1 cellular context compared by ENCODE assay signal in genomic region chr19:18160792-18161690, GRCh38.
A peak's percentile ranks its signal among the peaks of the same experiment; 100 is the strongest.
TF ChIP-seq lines count a peak whose summit lies in the region.

No MANE protein-coding gene starts in this region.

TF ChIP-seq in HepG2, 621 proteins besides CTCF, POLR2A, EP300 and RAD21 (continued from another document):
- TF ChIP-seq, protein P1, sequence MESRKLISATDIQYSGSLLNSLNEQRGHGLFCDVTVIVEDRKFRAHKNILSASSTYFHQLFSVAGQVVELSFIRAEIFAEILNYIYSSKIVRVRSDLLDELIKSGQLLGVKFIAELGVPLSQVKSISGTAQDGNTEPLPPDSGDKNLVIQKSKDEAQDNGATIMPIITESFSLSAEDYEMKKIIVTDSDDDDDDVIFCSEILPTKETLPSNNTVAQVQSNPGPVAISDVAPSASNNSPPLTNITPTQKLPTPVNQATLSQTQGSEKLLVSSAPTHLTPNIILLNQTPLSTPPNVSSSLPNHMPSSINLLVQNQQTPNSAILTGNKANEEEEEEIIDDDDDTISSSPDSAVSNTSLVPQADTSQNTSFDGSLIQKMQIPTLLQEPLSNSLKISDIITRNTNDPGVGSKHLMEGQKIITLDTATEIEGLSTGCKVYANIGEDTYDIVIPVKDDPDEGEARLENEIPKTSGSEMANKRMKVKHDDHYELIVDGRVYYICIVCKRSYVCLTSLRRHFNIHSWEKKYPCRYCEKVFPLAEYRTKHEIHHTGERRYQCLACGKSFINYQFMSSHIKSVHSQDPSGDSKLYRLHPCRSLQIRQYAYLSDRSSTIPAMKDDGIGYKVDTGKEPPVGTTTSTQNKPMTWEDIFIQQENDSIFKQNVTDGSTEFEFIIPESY (CRISPR knock-in tag; IDR thresholded peaks at IDR 0.05): peak; percentile 87
- TF ChIP-seq, protein P2, sequence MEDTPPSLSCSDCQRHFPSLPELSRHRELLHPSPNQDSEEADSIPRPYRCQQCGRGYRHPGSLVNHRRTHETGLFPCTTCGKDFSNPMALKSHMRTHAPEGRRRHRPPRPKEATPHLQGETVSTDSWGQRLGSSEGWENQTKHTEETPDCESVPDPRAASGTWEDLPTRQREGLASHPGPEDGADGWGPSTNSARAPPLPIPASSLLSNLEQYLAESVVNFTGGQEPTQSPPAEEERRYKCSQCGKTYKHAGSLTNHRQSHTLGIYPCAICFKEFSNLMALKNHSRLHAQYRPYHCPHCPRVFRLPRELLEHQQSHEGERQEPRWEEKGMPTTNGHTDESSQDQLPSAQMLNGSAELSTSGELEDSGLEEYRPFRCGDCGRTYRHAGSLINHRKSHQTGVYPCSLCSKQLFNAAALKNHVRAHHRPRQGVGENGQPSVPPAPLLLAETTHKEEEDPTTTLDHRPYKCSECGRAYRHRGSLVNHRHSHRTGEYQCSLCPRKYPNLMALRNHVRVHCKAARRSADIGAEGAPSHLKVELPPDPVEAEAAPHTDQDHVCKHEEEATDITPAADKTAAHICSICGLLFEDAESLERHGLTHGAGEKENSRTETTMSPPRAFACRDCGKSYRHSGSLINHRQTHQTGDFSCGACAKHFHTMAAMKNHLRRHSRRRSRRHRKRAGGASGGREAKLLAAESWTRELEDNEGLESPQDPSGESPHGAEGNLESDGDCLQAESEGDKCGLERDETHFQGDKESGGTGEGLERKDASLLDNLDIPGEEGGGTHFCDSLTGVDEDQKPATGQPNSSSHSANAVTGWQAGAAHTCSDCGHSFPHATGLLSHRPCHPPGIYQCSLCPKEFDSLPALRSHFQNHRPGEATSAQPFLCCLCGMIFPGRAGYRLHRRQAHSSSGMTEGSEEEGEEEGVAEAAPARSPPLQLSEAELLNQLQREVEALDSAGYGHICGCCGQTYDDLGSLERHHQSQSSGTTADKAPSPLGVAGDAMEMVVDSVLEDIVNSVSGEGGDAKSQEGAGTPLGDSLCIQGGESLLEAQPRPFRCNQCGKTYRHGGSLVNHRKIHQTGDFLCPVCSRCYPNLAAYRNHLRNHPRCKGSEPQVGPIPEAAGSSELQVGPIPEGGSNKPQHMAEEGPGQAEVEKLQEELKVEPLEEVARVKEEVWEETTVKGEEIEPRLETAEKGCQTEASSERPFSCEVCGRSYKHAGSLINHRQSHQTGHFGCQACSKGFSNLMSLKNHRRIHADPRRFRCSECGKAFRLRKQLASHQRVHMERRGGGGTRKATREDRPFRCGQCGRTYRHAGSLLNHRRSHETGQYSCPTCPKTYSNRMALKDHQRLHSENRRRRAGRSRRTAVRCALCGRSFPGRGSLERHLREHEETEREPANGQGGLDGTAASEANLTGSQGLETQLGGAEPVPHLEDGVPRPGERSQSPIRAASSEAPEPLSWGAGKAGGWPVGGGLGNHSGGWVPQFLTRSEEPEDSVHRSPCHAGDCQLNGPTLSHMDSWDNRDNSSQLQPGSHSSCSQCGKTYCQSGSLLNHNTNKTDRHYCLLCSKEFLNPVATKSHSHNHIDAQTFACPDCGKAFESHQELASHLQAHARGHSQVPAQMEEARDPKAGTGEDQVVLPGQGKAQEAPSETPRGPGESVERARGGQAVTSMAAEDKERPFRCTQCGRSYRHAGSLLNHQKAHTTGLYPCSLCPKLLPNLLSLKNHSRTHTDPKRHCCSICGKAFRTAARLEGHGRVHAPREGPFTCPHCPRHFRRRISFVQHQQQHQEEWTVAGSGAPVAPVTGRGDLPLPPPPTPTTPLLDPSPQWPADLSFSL (CRISPR knock-in tag; IDR thresholded peaks at IDR 0.05): no peak
- TF ChIP-seq, protein P3, sequence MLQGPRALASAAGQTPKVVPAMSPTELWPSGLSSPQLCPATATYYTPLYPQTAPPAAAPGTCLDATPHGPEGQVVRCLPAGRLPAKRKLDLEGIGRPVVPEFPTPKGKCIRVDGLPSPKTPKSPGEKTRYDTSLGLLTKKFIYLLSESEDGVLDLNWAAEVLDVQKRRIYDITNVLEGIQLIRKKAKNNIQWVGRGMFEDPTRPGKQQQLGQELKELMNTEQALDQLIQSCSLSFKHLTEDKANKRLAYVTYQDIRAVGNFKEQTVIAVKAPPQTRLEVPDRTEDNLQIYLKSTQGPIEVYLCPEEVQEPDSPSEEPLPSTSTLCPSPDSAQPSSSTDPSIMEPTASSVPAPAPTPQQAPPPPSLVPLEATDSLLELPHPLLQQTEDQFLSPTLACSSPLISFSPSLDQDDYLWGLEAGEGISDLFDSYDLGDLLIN (CRISPR knock-in tag; IDR thresholded peaks at IDR 0.05; ENCODE audit: borderline replicate concordance): no peak
- TF ChIP-seq, protein P4, sequence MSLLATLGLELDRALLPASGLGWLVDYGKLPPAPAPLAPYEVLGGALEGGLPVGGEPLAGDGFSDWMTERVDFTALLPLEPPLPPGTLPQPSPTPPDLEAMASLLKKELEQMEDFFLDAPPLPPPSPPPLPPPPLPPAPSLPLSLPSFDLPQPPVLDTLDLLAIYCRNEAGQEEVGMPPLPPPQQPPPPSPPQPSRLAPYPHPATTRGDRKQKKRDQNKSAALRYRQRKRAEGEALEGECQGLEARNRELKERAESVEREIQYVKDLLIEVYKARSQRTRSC (CRISPR knock-in tag; IDR thresholded peaks at IDR 0.05; ENCODE audit: low read depth): no peak
- TF ChIP-seq ATRX (CRISPR knock-in tag; IDR thresholded peaks at IDR 0.05; ENCODE audit: borderline replicate concordance) (no peak), ZFY (CRISPR knock-in tag; IDR thresholded peaks at IDR 0.05) (peak; percentile 50; the same call in 1 of the 2 replicates), ZSCAN22 (CRISPR knock-in tag; IDR thresholded peaks at IDR 0.05) (no peak), ZNF326 (CRISPR knock-in tag; IDR thresholded peaks at IDR 0.05; ENCODE audit: borderline replicate concordance) (no peak), ZNF687 (CRISPR knock-in tag; IDR thresholded peaks at IDR 0.05) (0 out of 2 replicates have a peak, but pooled peaks have one; percentile 37), MED8 (CRISPR knock-in tag; IDR thresholded peaks at IDR 0.05; ENCODE audit: insufficient replicate concordance) (no peak), ATF7-NPFF (CRISPR knock-in tag; IDR thresholded peaks at IDR 0.05; ENCODE audit: low read depth) (no peak; the same call in 1 of the 2 replicates), ZNF589 (CRISPR knock-in tag; conservative IDR thresholded peaks at IDR 0.05) (no peak), RARA (CRISPR knock-in tag; IDR thresholded peaks at IDR 0.05) (no peak), ZNF776 (CRISPR knock-in tag; IDR thresholded peaks at IDR 0.05) (0 out of 2 replicates have a peak, but pooled peaks have one; percentile 32), SP4 (CRISPR knock-in tag; IDR thresholded peaks at IDR 0.05) (peak; percentile 43; the same call in 1 of the 2 replicates), TAF15 (IDR thresholded peaks at IDR 0.05; ENCODE audit: low read depth, low read length, poor library complexity, severe bottlenecking) (no peak), MYC (CRISPR knock-in tag; IDR thresholded peaks at IDR 0.05; ENCODE audit: borderline replicate concordance) (0 out of 2 replicates have a peak, but pooled peaks have one; percentile 18), SAFB2 (CRISPR knock-in tag; IDR thresholded peaks at IDR 0.05; ENCODE audit: borderline replicate concordance, low read depth) (no peak), ZIK1 (CRISPR knock-in tag; IDR thresholded peaks at IDR 0.05; ENCODE audit: borderline replicate concordance, low read depth) (no peak), BRCA1 (CRISPR knock-in tag; IDR thresholded peaks at IDR 0.05) (no peak), PCBP1 (IDR thresholded peaks at IDR 0.05; ENCODE audit: borderline replicate concordance, low read depth, low read length) (0 out of 2 replicates have a peak, but pooled peaks have one; percentile 44), ZBED4 (CRISPR knock-in tag; IDR thresholded peaks at IDR 0.05; ENCODE audit: borderline replicate concordance) (peak; percentile 82; the same call in 1 of the 2 replicates), CHD4 (IDR thresholded peaks at IDR 0.05; ENCODE audit: borderline replicate concordance, low read length) (no peak), REPIN1 (CRISPR knock-in tag; IDR thresholded peaks at IDR 0.05; ENCODE audit: borderline replicate concordance, low read depth) (no peak), NPAS2 (CRISPR knock-in tag; IDR thresholded peaks at IDR 0.05; ENCODE audit: borderline replicate concordance) (no peak), ZMYM3 (CRISPR knock-in tag; IDR thresholded peaks at IDR 0.05) (no peak), ZBTB46 (CRISPR knock-in tag; IDR thresholded peaks at IDR 0.05; ENCODE audit: borderline replicate concordance) (no peak), NR0B2 (CRISPR knock-in tag; IDR thresholded peaks at IDR 0.05) (no peak)
- TF ChIP-seq, protein P5, sequence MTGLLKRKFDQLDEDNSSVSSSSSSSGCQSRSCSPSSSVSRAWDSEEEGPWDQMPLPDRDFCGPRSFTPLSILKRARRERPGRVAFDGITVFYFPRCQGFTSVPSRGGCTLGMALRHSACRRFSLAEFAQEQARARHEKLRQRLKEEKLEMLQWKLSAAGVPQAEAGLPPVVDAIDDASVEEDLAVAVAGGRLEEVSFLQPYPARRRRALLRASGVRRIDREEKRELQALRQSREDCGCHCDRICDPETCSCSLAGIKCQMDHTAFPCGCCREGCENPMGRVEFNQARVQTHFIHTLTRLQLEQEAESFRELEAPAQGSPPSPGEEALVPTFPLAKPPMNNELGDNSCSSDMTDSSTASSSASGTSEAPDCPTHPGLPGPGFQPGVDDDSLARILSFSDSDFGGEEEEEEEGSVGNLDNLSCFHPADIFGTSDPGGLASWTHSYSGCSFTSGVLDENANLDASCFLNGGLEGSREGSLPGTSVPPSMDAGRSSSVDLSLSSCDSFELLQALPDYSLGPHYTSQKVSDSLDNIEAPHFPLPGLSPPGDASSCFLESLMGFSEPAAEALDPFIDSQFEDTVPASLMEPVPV (CRISPR knock-in tag; IDR thresholded peaks at IDR 0.05): no peak
- TF ChIP-seq, protein P6, sequence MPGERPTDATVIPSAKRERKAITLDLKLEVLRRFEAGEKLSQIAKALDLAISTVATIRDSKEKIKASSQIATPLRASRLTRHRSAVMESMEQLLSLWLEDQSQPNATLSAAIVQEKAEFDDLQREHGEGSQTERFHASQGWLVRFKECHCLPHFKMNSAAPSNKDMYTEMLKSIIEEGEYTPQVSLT (CRISPR knock-in tag; IDR thresholded peaks at IDR 0.05; ENCODE audit: borderline replicate concordance, low read depth): no peak
